8 cellular contexts compared by ENCODE assay signal in the genomic region with DNA sequence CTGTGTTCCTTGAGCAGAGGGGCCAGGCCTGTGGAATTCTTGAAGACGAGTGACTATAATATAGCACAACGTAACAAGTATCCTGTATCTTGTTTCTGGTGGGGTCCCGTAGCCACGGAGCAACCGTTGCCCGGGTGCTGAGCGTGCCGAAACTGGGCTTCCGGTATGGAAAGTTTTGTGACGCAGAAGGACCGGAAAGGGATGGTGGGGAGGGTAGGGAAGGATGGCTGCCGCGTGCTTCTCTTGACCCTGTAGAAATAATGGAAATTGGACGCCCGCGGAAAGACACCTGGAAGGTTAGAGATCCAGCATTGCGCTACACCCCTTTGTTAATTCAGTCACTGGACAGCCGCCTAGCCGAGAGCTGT. TPM values are rescaled to one million over a fixed set of nuclear protein-coding genes. Genes with fewer than 3 reads are reported as not detected.
A peak's percentile ranks its signal among the peaks of the same experiment; 100 is the strongest.
DNase-seq lines count a peak whose midpoint lies in the region; ATAC-seq lines count a peak whose summit lies in the region.

No MANE protein-coding gene starts in this region.

- peak overlapping the region; percentile 78 for H3K27ac ChIP-seq in iPS-20b (ENCODE audit: low read length)
- peak overlapping the region in 1 of 2 donors; percentile 95 for H3K27ac ChIP-seq in aorta (ENCODE audit: low read depth in 1 of 2, low read length in 2 of 2)

- H3K4me3 Mint-ChIP-seq in activated T-helper 2 cell treated with anti-CD3 and anti-CD28 coated beads, Interferon-gamma antibody, Interleukin-2, Interleukin-4, amounts not matched to agents 10 μg/mL and 5 μg/mL and 100 μg/mL, durations not matched to agents 14 hours and 24 hours and 36 hours (ENCODE audit: low read depth) = peak overlapping the region; percentile 99
- H3K4me3 Mint-ChIP-seq in stimulated activated memory B cell treated with anti-CD40 and anti-IgM and Interleukin-4, amounts not matched to agents 10 μg/mL and 1 μg/mL and 100 μg/mL, for 72 hours = peak overlapping the region; percentile 99

- H3K36me3 Mint-ChIP-seq in activated T-helper 2 cell treated with anti-CD3 and anti-CD28 coated beads, Interferon-gamma antibody, Interleukin-2, Interleukin-4, amounts not matched to agents 10 μg/mL and 5 μg/mL and 100 μg/mL, durations not matched to agents 14 hours and 24 hours and 36 hours (ENCODE audit: low read depth) = peaks cover 42% of the 10 kb centered on the region
- peaks cover 18% of the 10 kb centered on the region for H3K36me3 Mint-ChIP-seq in stimulated activated memory B cell treated with anti-CD40 and anti-IgM and Interleukin-4, amounts not matched to agents 10 μg/mL and 1 μg/mL and 100 μg/mL, for 72 hours

- H3K27me3 ChIP-seq in iPS-20b (ENCODE audit: insufficient read depth, low read length) (no peaks in the 10 kb centered on the region), aorta (ENCODE audit: control insufficient read depth in 1 of 2, insufficient read depth in 2 of 2, low read length in 1 of 2) (no peaks in the 10 kb centered on the region)

- H3K27ac Mint-ChIP-seq in activated T-helper 2 cell treated with anti-CD3 and anti-CD28 coated beads, Interferon-gamma antibody, Interleukin-2, Interleukin-4, amounts not matched to agents 10 μg/mL and 5 μg/mL and 100 μg/mL, durations not matched to agents 14 hours and 24 hours and 36 hours = peak overlapping the region; percentile 99
- peak overlapping the region; percentile 100 for H3K27ac Mint-ChIP-seq in stimulated activated memory B cell treated with anti-CD40 and anti-IgM and Interleukin-4, amounts not matched to agents 10 μg/mL and 1 μg/mL and 100 μg/mL, for 72 hours

- H3K4me1 ChIP-seq in iPS-20b (ENCODE audit: insufficient read depth, low read length) (no peaks in the 10 kb centered on the region), aorta (ENCODE audit: control insufficient read depth in 1 of 2, insufficient read depth in 2 of 2, low read length in 2 of 2) (no peaks in the 10 kb centered on the region)

- H3K9me3 ChIP-seq in iPS-20b (ENCODE audit: insufficient read depth, low read depth, low read length) (no peaks in the 10 kb centered on the region), aorta (ENCODE audit: control insufficient read depth, low read length) (no peaks in the 10 kb centered on the region)

- ATAC-seq in GM21390 (IDR thresholded peaks at IDR 0.05; ENCODE audit: unreplicated experiment) = peak; percentile 46
- ATAC-seq in stimulated activated memory B cell treated with anti-CD40 and anti-IgM and Interleukin-4, amounts not matched to agents 10 μg/mL and 1 μg/mL and 100 μg/mL, for 72 hours = peak; percentile 82
- ATAC-seq in HG02852 (IDR thresholded peaks at IDR 0.05; ENCODE audit: unreplicated experiment) = no peak
- no peak for ATAC-seq in aorta (ENCODE audit: low FRiP score)

- peak overlapping the region; percentile 97 for H3K9ac ChIP-seq in iPS-20b (ENCODE audit: low read depth, low read length)

- no peaks in the 10 kb centered on the region for H3K9me3 Mint-ChIP-seq in activated T-helper 2 cell treated with anti-CD3 and anti-CD28 coated beads, Interferon-gamma antibody, Interleukin-2, Interleukin-4, amounts not matched to agents 10 μg/mL and 5 μg/mL and 100 μg/mL, durations not matched to agents 14 hours and 24 hours and 36 hours
- H3K9me3 Mint-ChIP-seq in stimulated activated memory B cell treated with anti-CD40 and anti-IgM and Interleukin-4, amounts not matched to agents 10 μg/mL and 1 μg/mL and 100 μg/mL, for 72 hours = no peaks in the 10 kb centered on the region

- 1% methylated on average over 19 of the region's 19 CpGs; no CpG with 5 or more reads in 1 of the 2 donors for WGBS in aorta, 2 donors

- H3K4me1 Mint-ChIP-seq in activated T-helper 2 cell treated with anti-CD3 and anti-CD28 coated beads, Interferon-gamma antibody, Interleukin-2, Interleukin-4, amounts not matched to agents 10 μg/mL and 5 μg/mL and 100 μg/mL, durations not matched to agents 14 hours and 24 hours and 36 hours (ENCODE audit: low read depth) = peaks cover 20% of the 10 kb centered on the region
- peaks cover 18% of the 10 kb centered on the region for H3K4me1 Mint-ChIP-seq in stimulated activated memory B cell treated with anti-CD40 and anti-IgM and Interleukin-4, amounts not matched to agents 10 μg/mL and 1 μg/mL and 100 μg/mL, for 72 hours

- H3K27me3 Mint-ChIP-seq in activated T-helper 2 cell treated with anti-CD3 and anti-CD28 coated beads, Interferon-gamma antibody, Interleukin-2, Interleukin-4, amounts not matched to agents 10 μg/mL and 5 μg/mL and 100 μg/mL, durations not matched to agents 14 hours and 24 hours and 36 hours (ENCODE audit: low read depth) = no peaks in the 10 kb centered on the region
- no peaks in the 10 kb centered on the region for H3K27me3 Mint-ChIP-seq in stimulated activated memory B cell treated with anti-CD40 and anti-IgM and Interleukin-4, amounts not matched to agents 10 μg/mL and 1 μg/mL and 100 μg/mL, for 72 hours

- intact Hi-C loops in activated T-helper 2 cell treated with anti-CD3 and anti-CD28 coated beads, Interferon-gamma antibody, Interleukin-2, Interleukin-4, amounts not matched to agents 10 μg/mL and 5 μg/mL and 100 μg/mL, durations not matched to agents 14 hours and 24 hours and 36 hours (cut with micrococcal nuclease) = loop anchor here (1.0 to 10.0 kb wide), 7 partner anchors 61 to 799 kb away; a partner anchor contains a TSS
- intact Hi-C loops in aorta (cut with DNase I) = no loop called here

- peaks cover 23% of the 10 kb centered on the region for H3K36me3 ChIP-seq in iPS-20b (ENCODE audit: insufficient read depth, low read depth, low read length)
- H3K36me3 ChIP-seq in aorta (ENCODE audit: control insufficient read depth in 1 of 2, insufficient read depth in 2 of 2, low read length in 1 of 2) = no peaks in the 10 kb centered on the region

- H3K4me3 ChIP-seq in iPS-20b (ENCODE audit: low read length) (peak overlapping the region; percentile 96), aorta (ENCODE audit: low read length in 2 of 2) (peak overlapping the region in 1 of 2 donors; percentile 94)

- DNase-seq in MV-4-11 (lab: John Stamatoyannopoulos, UW) = peak; percentile 46
- DNase-seq in activated T-helper 2 cell treated with anti-CD3 and anti-CD28 coated beads, Interferon-gamma antibody, Interleukin-2, Interleukin-4, amounts not matched to agents 10 μg/mL and 5 μg/mL and 100 μg/mL, durations not matched to agents 14 hours and 24 hours and 36 hours (ENCODE audit: low spot score) = peak; percentile 69
- DNase-seq in hepatic stellate cell (ENCODE audit: low spot score) = no peak
- no peak for DNase-seq in aorta

RNA-seq across cellular contexts. Expression of a gene that starts 0.8 kb away (rescaled TPM):
- total RNA-seq in activated T-helper 2 cell treated with anti-CD3 and anti-CD28 coated beads, Interferon-gamma antibody, Interleukin-2, Interleukin-4, amounts not matched to agents 10 μg/mL and 5 μg/mL and 100 μg/mL, durations not matched to agents 14 hours and 24 hours and 36 hours = 126 and 134 TPM in 2 replicates
- not detected for total RNA-seq in aorta
- 10 to 100 TPM in 1 of 2 donors, under 1 TPM in 1; 0.31 to 22.0 TPM for polyA plus RNA-seq in aorta

Comparison
In these comparisons a context has a peak if more than half of its experiments do, and no peak if none do; other contexts are left out.
1. ATAC-seq: peak in GM21390 (single experiment) and stimulated activated memory B cell treated with anti-CD40 and anti-IgM and Interleukin-4, amounts not matched to agents 10 μg/mL and 1 μg/mL and 100 μg/mL, for 72 hours (single experiment); none in HG02852 (single experiment) and aorta (single experiment).
2. DNase-seq: peak in MV-4-11 (single experiment) and activated T-helper 2 cell treated with anti-CD3 and anti-CD28 coated beads, Interferon-gamma antibody, Interleukin-2, Interleukin-4, amounts not matched to agents 10 μg/mL and 5 μg/mL and 100 μg/mL, durations not matched to agents 14 hours and 24 hours and 36 hours (single experiment); none in hepatic stellate cell (single experiment) and aorta (0 of 2).